Comparison of ENCODE assay signal across 21 cellular contexts in the genomic region with DNA sequence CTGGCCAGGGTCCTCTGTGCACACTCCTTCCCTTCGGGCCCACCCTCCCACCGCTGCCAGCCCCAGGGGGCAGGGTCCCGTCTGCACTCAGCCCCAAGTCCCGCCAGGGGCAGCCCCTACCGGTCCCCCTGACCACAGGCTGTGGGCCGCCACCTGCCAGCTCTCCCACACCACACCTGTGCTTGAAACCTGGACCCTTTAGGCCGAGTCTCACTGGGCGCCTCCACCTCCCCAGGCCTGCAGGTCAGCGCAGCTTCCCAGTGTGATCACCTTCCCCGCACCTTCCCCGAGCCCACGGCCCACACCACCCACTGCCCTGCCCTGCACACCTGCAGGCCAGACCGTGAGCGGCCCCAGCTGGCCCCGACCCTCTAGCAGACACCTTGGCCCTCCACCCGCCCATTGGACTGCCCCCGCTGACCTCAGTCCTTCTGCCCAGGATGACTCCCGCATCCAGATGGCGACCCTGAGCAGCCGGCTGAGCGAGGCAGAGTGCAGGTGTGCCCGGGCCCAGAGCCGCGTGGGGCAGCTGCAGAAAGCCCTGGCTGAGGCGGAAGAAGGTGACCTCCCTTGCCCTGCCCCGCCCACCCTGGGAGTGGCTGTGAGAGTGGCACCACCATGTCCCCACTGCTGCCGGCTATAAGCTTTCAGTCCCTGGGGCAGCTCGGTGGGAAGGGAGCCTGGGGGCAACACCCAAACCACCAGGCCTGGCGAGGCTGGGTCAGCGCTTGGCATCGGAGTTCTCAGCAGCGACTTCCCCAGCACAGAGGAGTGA. TPM values are rescaled to one million over a fixed set of nuclear protein-coding genes. Genes with fewer than 3 reads are reported as not detected.
A peak's percentile ranks its signal among the peaks of the same experiment; 100 is the strongest.
DNase-seq lines count a peak whose midpoint lies in the region; ATAC-seq, FAIRE-seq and TF ChIP-seq lines count a peak whose summit lies in the region.
"Had no signal": no experiment of that assay in that cellular context is flagged by ENCODE, and none has a peak within 500 bp of the region (broad histone marks: within the 10 kb centered on the region; RNA-seq: fewer than 3 reads in every experiment).

No MANE protein-coding gene starts in this region.

- TF ChIP-seq EP300 in HepG2 (IDR thresholded peaks at IDR 0.05; ENCODE audit: low read depth in 2 of 2, low read length in 2 of 2) (no peak), HepG2 (CRISPR knock-in tag; IDR thresholded peaks at IDR 0.05; ENCODE audit: borderline replicate concordance) (no peak)

- H3K27me3 ChIP-seq in HepG2 (ENCODE audit: control insufficient read depth in 1 of 2, insufficient read depth in 2 of 2, low read length in 2 of 2) (peaks cover 5 to 18% of the 10 kb centered on the region in 2 experiments; a peak in 4 of 5 replicates), spleen (replicated peaks in 1 of 7) (no peaks in the 10 kb centered on the region)
- H3K27me3 ChIP-seq: hepatocyte had no signal

- intact Hi-C loops in HepG2 (cut with micrococcal nuclease; ENCODE audit: unreplicated experiment) = no loop called here
- intact Hi-C loops in spleen (cut with DNase I; ENCODE audit: low total_unique reads) = no loop called here

- peak overlapping the region; percentile 93 for H3K4me2 ChIP-seq in HepG2 (ENCODE audit: low read depth, low read length)
- H3K4me2 ChIP-seq: hepatocyte had no signal

- in situ Hi-C loops in HepG2 (cut with HindIII; ENCODE audit: extremely low pct_ligation_motif_present, low pct_unique_long_range_greater_than_20kb) = no loop called here

- DNase-seq in DMS153 (lab: John Stamatoyannopoulos, UW) (peak; percentile 33), DMS153 treated with DMSO at 0.1 percent for 48 hours (lab: John Stamatoyannopoulos, UW; ENCODE audit: unreplicated experiment) (no peak), RPMI8226 (peak; percentile 84), HepG2 (ENCODE audit: low spot score) (peak; percentile 27), spleen (peak; percentile 71), NCI-H345 (lab: John Stamatoyannopoulos, UW) (no peak), nucleus accumbens (lab: John Stamatoyannopoulos, UW) (no peak)
- DNase-seq: activated CD4-positive, alpha-beta memory T cell treated with anti-CD3 and anti-CD28 coated beads for 36 hours; activated T-cell treated with anti-CD3 and anti-CD28 coated beads, Interleukin-2, amount 50 U/mL, for 4 hours; DMS 273 treated with DMSO at 0.1 percent for 48 hours; midbrain; NCI-H1436; stimulated activated CD4-positive, alpha-beta T cell treated with anti-CD3 and anti-CD28 coated beads, Interleukin-4, amount 100 ng/mL, for 1 hour; substantia nigra had no signal

- no peak for FAIRE-seq in HepG2 (lab: Jason Lieb, UNC)

- H3K27ac ChIP-seq in HepG2 (ENCODE audit: extremely low read length, insufficient read depth, low read length) (peak overlapping the region; percentile 40), spleen (peak overlapping the region in 5 of 8 donors; percentile 77 to 97 (median 89))
- H3K27ac ChIP-seq: 22Rv1, coronary artery, hepatocyte, neutrophil had no signal

- BruUV-seq in HepG2 (replicated peaks; lab: Mats Ljungman, UMichigan) = TSS peak; percentile 38

- CTCF ChIA-PET in HepG2 (lab: Yijun Ruan, JAX; ENCODE audit: low intra/inter-chr PET ratio, low total read pairs) = no interaction called here

- TF ChIP-seq POLR2A in HepG2 (IDR thresholded peaks at IDR 0.05; ENCODE audit: insufficient read depth in 1 of 2, low read depth in 2 of 2, low read length in 2 of 2) (no peak), spleen (IDR thresholded peaks at IDR 0.05) (no peak)

- H3K9me3 ChIP-seq in HepG2 (ENCODE audit: low read length) = no peaks in the 10 kb centered on the region
- H3K9me3 ChIP-seq in spleen = no peaks in the 10 kb centered on the region
- H3K9me3 ChIP-seq: neutrophil had no signal

- H3K4me1 ChIP-seq in HepG2 (ENCODE audit: insufficient read depth, low read length) (peaks cover 75% of the 10 kb centered on the region), spleen (peaks cover 14 to 59% (median 32%) of the 10 kb centered on the region in 6 donors)

- H3K36me3 ChIP-seq in HepG2 (replicated peaks in 1 of 2; ENCODE audit: control insufficient read depth in 1 of 2, insufficient read depth in 2 of 2, low read length in 2 of 2) = no peaks in the 10 kb centered on the region
- H3K36me3 ChIP-seq in spleen = no peaks in the 10 kb centered on the region
- H3K36me3 ChIP-seq: neutrophil had no signal

- H3K4me3 ChIP-seq in HepG2 (replicated peaks in 1 of 3; ENCODE audit: insufficient read depth in 1 of 3, low read depth in 2 of 3, low read length in 3 of 3) (peak overlapping the region; percentile 56 to 85 (median 58)), spleen (peak overlapping the region in 1 of 8 donors; percentile 34)
- H3K4me3 ChIP-seq: coronary artery, hepatocyte had no signal

- POLR2A ChIA-PET in HepG2 (lab: Yijun Ruan, JAX) = interaction anchor here (0.7 to 2.3 kb wide), 4 partner anchors 17 to 54 kb away, joined by 3 to 10 read pairs (median 4); no protein-coding TSS in a partner anchor

- 4% methylated on average over 11 of the region's 32 CpGs for WGBS in HepG2 (ENCODE audit: low lambda C conversion rate)
- 81 to 86% (median 84%) methylated on average over 14 to 32 of the region's 32 CpGs for WGBS in spleen, 5 donors

- peak; percentile 10 for ATAC-seq in HepG2
- no peak for ATAC-seq in GM18870 (IDR thresholded peaks at IDR 0.05; ENCODE audit: unreplicated experiment)
- ATAC-seq: activated naive CD4-positive, alpha-beta T cell treated with anti-CD3 and anti-CD28 coated beads, Interleukin-2, amount 50 U/mL, for 72 hours; activated T-cell treated with anti-CD3 and anti-CD28 coated beads, Interleukin-2, amount 50 U/mL, for 4 hours; T-cell had no signal

- peak overlapping the region; percentile 72 for H3K9ac ChIP-seq in HepG2 (ENCODE audit: insufficient read depth, low read depth, low read length)

- TF ChIP-seq CTCF in HepG2 (CRISPR knock-in tag; IDR thresholded peaks at IDR 0.05) (peak; percentile 56), spleen (IDR thresholded peaks at IDR 0.05 in 8 of 11, conservative IDR thresholded peaks at IDR 0.05 in 3 of 11) (no peak)

- H3K79me2 ChIP-seq in HepG2 (ENCODE audit: insufficient read depth, low read length) = no peaks in the 10 kb centered on the region
- H3K79me2 ChIP-seq: hepatocyte had no signal

- no peak for TF ChIP-seq RAD21 in HepG2 (CRISPR knock-in tag; IDR thresholded peaks at IDR 0.05)

- no peak overlapping the region for H2AFZ ChIP-seq in HepG2 (ENCODE audit: low read length)
- H2AFZ ChIP-seq: hepatocyte had no signal

- H4K20me1 ChIP-seq in HepG2 (ENCODE audit: insufficient read depth, low read length) = no peaks in the 10 kb centered on the region

TF ChIP-seq in HepG2, 621 proteins besides CTCF, POLR2A, EP300 and RAD21 (continues in another document):
- no peak for TF ChIP-seq KAT8 (CRISPR knock-in tag; IDR thresholded peaks at IDR 0.05)
- no peak for TF ChIP-seq GFI1 (CRISPR knock-in tag; IDR thresholded peaks at IDR 0.05; ENCODE audit: borderline replicate concordance)
- no peak for TF ChIP-seq RFX1 (IDR thresholded peaks at IDR 0.05)
- peak; percentile 55; the same call in 1 of the 2 replicates for TF ChIP-seq ZNF274 (CRISPR knock-in tag; IDR thresholded peaks at IDR 0.05)
- no peak for TF ChIP-seq ZNF569 (CRISPR knock-in tag; IDR thresholded peaks at IDR 0.05; ENCODE audit: borderline replicate concordance)
- no peak for TF ChIP-seq PTBP1 (IDR thresholded peaks at IDR 0.05; ENCODE audit: low read depth, low read length, poor library complexity, severe bottlenecking)
- TF ChIP-seq NFE2 (CRISPR knock-in tag; IDR thresholded peaks at IDR 0.05) = no peak
- TF ChIP-seq, protein P1, sequence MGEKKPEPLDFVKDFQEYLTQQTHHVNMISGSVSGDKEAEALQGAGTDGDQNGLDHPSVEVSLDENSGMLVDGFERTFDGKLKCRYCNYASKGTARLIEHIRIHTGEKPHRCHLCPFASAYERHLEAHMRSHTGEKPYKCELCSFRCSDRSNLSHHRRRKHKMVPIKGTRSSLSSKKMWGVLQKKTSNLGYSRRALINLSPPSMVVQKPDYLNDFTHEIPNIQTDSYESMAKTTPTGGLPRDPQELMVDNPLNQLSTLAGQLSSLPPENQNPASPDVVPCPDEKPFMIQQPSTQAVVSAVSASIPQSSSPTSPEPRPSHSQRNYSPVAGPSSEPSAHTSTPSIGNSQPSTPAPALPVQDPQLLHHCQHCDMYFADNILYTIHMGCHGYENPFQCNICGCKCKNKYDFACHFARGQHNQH (CRISPR knock-in tag; IDR thresholded peaks at IDR 0.05) = no peak
- no peak for TF ChIP-seq DNMT3B (CRISPR knock-in tag; conservative IDR thresholded peaks at IDR 0.05)
- no peak for TF ChIP-seq KDM3A (CRISPR knock-in tag; IDR thresholded peaks at IDR 0.05; ENCODE audit: low read depth)
- no peak for TF ChIP-seq ATF1 (CRISPR knock-in tag; IDR thresholded peaks at IDR 0.05)
- no peak for TF ChIP-seq CCDC6 (CRISPR knock-in tag; IDR thresholded peaks at IDR 0.05)
- no peak for TF ChIP-seq NFATC3 (CRISPR knock-in tag; IDR thresholded peaks at IDR 0.05)
- no peak for TF ChIP-seq ZNF256 (CRISPR knock-in tag; conservative IDR thresholded peaks at IDR 0.05)

RNA-seq across cellular contexts. Expression of a gene that starts 31.3 kb away (rescaled TPM):
- total RNA-seq in HepG2 (2016; rRNA removed; fragmentation: Illumina TruSeq; extraction: Trizol) (0.15 TPM in 1 of 2 replicates, not detected in the other), spleen (10 to 100 TPM; 41.2 to 85.3 (median 66.2) TPM)
- total RNA-seq in HepG2 (2016; cell fraction: cytosol; rRNA removed; fragmentation: Illumina TruSeq; extraction: Trizol; ENCODE audit: low read depth) = 0.09 and 0.10 TPM in 2 replicates
- 0.03 and 0.26 TPM in 2 replicates for total RNA-seq in HepG2 (2016; cell fraction: insoluble cytoplasmic fraction; rRNA removed; fragmentation: Illumina TruSeq; extraction: Trizol)
- total RNA-seq in HepG2 (2016; cell fraction: membrane; rRNA removed; fragmentation: Illumina TruSeq; extraction: Trizol) = 0.10 and 0.12 TPM in 2 replicates
- 0.13 and 0.62 TPM in 2 replicates for total RNA-seq in HepG2 (2016; cell fraction: nucleus; rRNA removed; fragmentation: Illumina TruSeq; extraction: Trizol)
- polyA plus RNA-seq in HepG2 (2011; rRNA removed) (0.35 and 0.65 TPM in 2 replicates), spleen (1 to 10 TPM; 2.6 to 9.5 (median 4.6) TPM)
- 0.06 and 0.32 TPM in 2 replicates for polyA plus RNA-seq in HepG2 (2011; cell fraction: cytosol; rRNA removed)
- 1.2 and 1.4 TPM in 2 replicates for polyA plus RNA-seq in HepG2 (2011; cell fraction: nucleus; rRNA removed)
- polyA plus RNA-seq in HepG2 (2012) = 0.31 and 0.46 TPM in 2 replicates
- 0.03 and 0.10 TPM in 2 replicates for polyA plus RNA-seq in HepG2 (2016; cell fraction: cytosol; fragmentation: Illumina TruSeq; extraction: Trizol; ENCODE audit: low read depth)
- polyA plus RNA-seq in HepG2 (2016; cell fraction: insoluble cytoplasmic fraction; fragmentation: Illumina TruSeq; extraction: Trizol; ENCODE audit: low read depth) = 0.04 and 0.24 TPM in 2 replicates
- 0.02 and 0.09 TPM in 2 replicates for polyA plus RNA-seq in HepG2 (2016; cell fraction: membrane; fragmentation: Illumina TruSeq; extraction: Trizol; ENCODE audit: low read depth)
- polyA plus RNA-seq in HepG2 (2016; cell fraction: nucleus; fragmentation: Illumina TruSeq; extraction: Trizol; ENCODE audit: insufficient read depth, low read depth) = 0.19 and 1.7 TPM in 2 replicates
- 0.96 and 3.2 TPM in 2 replicates for polyA minus RNA-seq in HepG2 (2011; rRNA and poly(A)+ RNA removed; ENCODE audit: low replicate concordance)
- polyA minus RNA-seq in HepG2 (2011; cell fraction: cytosol; rRNA and poly(A)+ RNA removed) = 0.44 and 0.79 TPM in 2 replicates
- 0.52 and 0.99 TPM in 2 replicates for polyA minus RNA-seq in HepG2 (2011; cell fraction: nucleus; rRNA and poly(A)+ RNA removed)

Comparison
In these comparisons a context has a peak if more than half of its experiments do, and no peak if none do; other contexts are left out.
1. DNase-seq: peak in DMS153 (single experiment), RPMI8226 (single experiment), HepG2 (single experiment) and spleen (single experiment); none in DMS153 treated with DMSO at 0.1 percent for 48 hours (single experiment), NCI-H345 (single experiment) and nucleus accumbens (0 of 56).
2. RNA of a gene that starts 31.3 kb away (total RNA-seq): 41.2 to 85.3 TPM in spleen; 0.03 to 0.62 TPM in HepG2; every median in the first group is over 10 times any median in the second.